Comparison of ENCODE assay signal across 8 cellular contexts in genomic region chr6:52363222-52363867, GRCh38. TPM values are rescaled to one million over a fixed set of nuclear protein-coding genes. Genes with fewer than 3 reads are reported as not detected.
DNase-seq lines count a peak whose midpoint lies in the region; ATAC-seq and TF ChIP-seq lines count a peak whose summit lies in the region.

No MANE protein-coding gene starts in this region.

- TF ChIP-seq POLR2A in esophagus muscularis mucosa (IDR thresholded peaks at IDR 0.05; ENCODE audit: low read depth) (no peak), ovary (IDR thresholded peaks at IDR 0.05) (no peak)

- DNase-seq in Calu3 = no peak
- DNase-seq in PC-3 = no peak
- no peak for DNase-seq in esophagus muscularis mucosa (ENCODE audit: extremely low spot score)
- peak; percentile 23 to 43 (median 37) for DNase-seq in ovary
- no peak for DNase-seq in SKM-1 (lab: John Stamatoyannopoulos, UW; ENCODE audit: unreplicated experiment)
- DNase-seq in SW480 (ENCODE audit: low spot score) = no peak
- no peak for DNase-seq in NK-92 treated with Interleukin-12 subunit alpha and Interleukin-12 subunit beta, amount 100 ng/mL, for 24 hours (lab: John Stamatoyannopoulos, UW)

- H3K27me3 Mint-ChIP-seq in Calu3 (ENCODE audit: unreplicated experiment) = no peaks in the 10 kb centered on the region

- ATAC-seq in PC-3 = no peak
- ATAC-seq in HG03457 (IDR thresholded peaks at IDR 0.05; ENCODE audit: unreplicated experiment) = no peak

- no peak overlapping the region for H3K9ac ChIP-seq in PC-3 (ENCODE audit: low read length)

- H3K27ac Mint-ChIP-seq in Calu3 (ENCODE audit: unreplicated experiment) = peak overlapping the region; percentile 95

- H3K4me1 ChIP-seq in PC-3 (ENCODE audit: insufficient read depth, low read length) (peaks cover 19% of the 10 kb centered on the region), esophagus muscularis mucosa (peaks cover 16 to 71% (median 70%) of the 10 kb centered on the region in 4 donors), ovary (ENCODE audit: insufficient read depth) (peaks cover 17% of the 10 kb centered on the region)

- no peak overlapping the region for H3K27ac ChIP-seq in PC-3 (ENCODE audit: low read length)
- H3K27ac ChIP-seq in esophagus muscularis mucosa (replicated peaks in 1 of 4) = peak overlapping the region; percentile 82 to 88 (median 86)
- H3K27ac ChIP-seq in ovary = peak overlapping the region; percentile 81 to 92

- WGBS in esophagus muscularis mucosa = 51% methylated on average over 9 of the region's 9 CpGs
- 8 to 24% (median 12%) methylated on average over 9 of the region's 9 CpGs for WGBS in ovary, 3 donors

- H3K9me3 ChIP-seq in PC-3 (ENCODE audit: low read length) = no peaks in the 10 kb centered on the region
- H3K9me3 ChIP-seq in esophagus muscularis mucosa = no peaks in the 10 kb centered on the region
- H3K9me3 ChIP-seq in ovary = no peaks in the 10 kb centered on the region

- H3K36me3 ChIP-seq in PC-3 (ENCODE audit: low read depth, low read length) (no peaks in the 10 kb centered on the region), esophagus muscularis mucosa (peaks cover 0 to 8% (median 0%) of the 10 kb centered on the region in 4 donors), ovary (no peaks in the 10 kb centered on the region)

- H3K79me2 ChIP-seq in PC-3 (ENCODE audit: low read length) = no peaks in the 10 kb centered on the region

- peak overlapping the region; percentile 100 for H3K4me3 Mint-ChIP-seq in Calu3 (ENCODE audit: low read depth, unreplicated experiment)

- H3K4me2 ChIP-seq in PC-3 (ENCODE audit: low read length) = peak overlapping the region; percentile 92

- H2AFZ ChIP-seq in PC-3 (ENCODE audit: low read length) = no peak overlapping the region

- H3K36me3 Mint-ChIP-seq in Calu3 (ENCODE audit: insufficient read depth, unreplicated experiment) = peaks cover 40% of the 10 kb centered on the region

- CTCF ChIA-PET in Calu3 (lab: Charles Lee) (interaction anchor here (1.2 to 2.2 kb wide), 3 partner anchors 11 to 27 kb away, joined by 3 to 6 read pairs (median 5); no protein-coding TSS in a partner anchor), PC-3 (lab: Charles Lee) (no interaction called here)

- TF ChIP-seq EP300 in esophagus muscularis mucosa (IDR thresholded peaks at IDR 0.05) (no peak), ovary (IDR thresholded peaks at IDR 0.05) (no peak)

- H3K9me3 Mint-ChIP-seq in Calu3 (ENCODE audit: low read depth, unreplicated experiment) = no peaks in the 10 kb centered on the region

- H3K4me3 ChIP-seq in PC-3 (ENCODE audit: low read length) (0 out of 2 replicates have a peak overlapping the region, but pooled peaks have one; percentile 77), esophagus muscularis mucosa (peak overlapping the region; percentile 84 to 100 (median 89)), ovary (peak overlapping the region; percentile 80)

- peaks cover 46% of the 10 kb centered on the region for H3K4me1 Mint-ChIP-seq in Calu3 (ENCODE audit: low read depth, unreplicated experiment)

- TF ChIP-seq CTCF in Calu3 (IDR thresholded peaks at IDR 0.05; ENCODE audit: unreplicated experiment) (no peak), PC-3 (conservative IDR thresholded peaks at IDR 0.05; ENCODE audit: low read depth, low read length) (no peak), esophagus muscularis mucosa (IDR thresholded peaks at IDR 0.05) (no peak), ovary (IDR thresholded peaks at IDR 0.05) (no peak)

- no peaks in the 10 kb centered on the region for H3K27me3 ChIP-seq in PC-3 (ENCODE audit: low read length)
- H3K27me3 ChIP-seq in esophagus muscularis mucosa = no peaks in the 10 kb centered on the region
- H3K27me3 ChIP-seq in ovary = no peaks in the 10 kb centered on the region

- H3K9me2 ChIP-seq in PC-3 (replicated peaks; ENCODE audit: low read length) = no peaks in the 10 kb centered on the region

- H3F3A ChIP-seq in PC-3 (ENCODE audit: low read length, unreplicated experiment) = no peaks in the 10 kb centered on the region

- no peaks in the 10 kb centered on the region for H4K20me1 ChIP-seq in PC-3 (ENCODE audit: low read length)

- BruUV-seq in Calu3 (replicated peaks; lab: Mats Ljungman, UMichigan) (no TSS peak), PC-3 (replicated peaks; lab: Mats Ljungman, UMichigan) (no TSS peak)

- POLR2A ChIA-PET in PC-3 (lab: Charles Lee; ENCODE audit: unreplicated experiment) = no interaction called here

- intact Hi-C loops in Calu3 (cut with micrococcal nuclease; ENCODE audit: unreplicated experiment) = loop anchor here (2.0 to 5.0 kb wide), 2 partner anchors 56 to 77 kb away; no protein-coding TSS in a partner anchor
- intact Hi-C loops in PC-3 (cut with micrococcal nuclease) = no loop called here
- intact Hi-C loops in esophagus muscularis mucosa (cut with DNase I) = loop anchor here (5.0 to 10.0 kb wide), 3 partner anchors 34 to 79 kb away; partner anchors contain the start of gene MCM3
- intact Hi-C loops in ovary (cut with DNase I) = no loop called here

RNA-seq across cellular contexts. Expression of gene PAQR8, which starts 1.4 kb away (rescaled TPM):
- total RNA-seq in Calu3 (2022) = 16.1 and 16.3 TPM in 2 replicates
- total RNA-seq in PC-3 (2014; rRNA removed) = 0.44 and 0.46 TPM in 2 replicates
- 10 to 100 TPM; 11.1 to 32.5 (median 14.2) TPM for total RNA-seq in esophagus muscularis mucosa
- total RNA-seq in ovary = 10 to 100 TPM; 13.2 to 33.6 (median 24.0) TPM
- polyA plus RNA-seq in ovary = 10 to 100 TPM; 15.2 to 24.1 TPM

RNA-seq across cellular contexts. Expression of gene EFHC1, which starts 56.8 kb away (rescaled TPM):
- total RNA-seq in Calu3 (2022) (18.1 and 25.6 TPM in 2 replicates), PC-3 (2014; rRNA removed) (14.5 and 22.4 TPM in 2 replicates), esophagus muscularis mucosa (10 to 100 TPM in 2 of 4 donors, 1 to 10 TPM in 2; 7.5 to 21.2 (median 10.2) TPM), ovary (10 to 100 TPM; 17.6 to 59.5 (median 23.5) TPM)
- polyA plus RNA-seq in ovary = 10 to 100 TPM; 12.1 to 27.1 TPM

Comparison
In these comparisons a context has a peak if more than half of its experiments do, and no peak if none do; other contexts are left out.
1. DNase-seq: peak in ovary (5 of 5); none in Calu3 (single experiment), PC-3 (single experiment), esophagus muscularis mucosa (single experiment), SKM-1 (single experiment), SW480 (single experiment) and NK-92 treated with Interleukin-12 subunit alpha and Interleukin-12 subunit beta, amount 100 ng/mL, for 24 hours (single experiment).
2. intact Hi-C loops: an anchor here in Calu3 (2.0 to 5.0 kb wide) and esophagus muscularis mucosa (5.0 to 10.0 kb wide); none called in PC-3 and ovary.
3. Peak in every context shown above with its lines, with median percentiles within 50 percentile points of each other: H3K4me3 ChIP-seq.